Comparison of ENCODE assay signal across 8 cellular contexts in the genomic region with DNA sequence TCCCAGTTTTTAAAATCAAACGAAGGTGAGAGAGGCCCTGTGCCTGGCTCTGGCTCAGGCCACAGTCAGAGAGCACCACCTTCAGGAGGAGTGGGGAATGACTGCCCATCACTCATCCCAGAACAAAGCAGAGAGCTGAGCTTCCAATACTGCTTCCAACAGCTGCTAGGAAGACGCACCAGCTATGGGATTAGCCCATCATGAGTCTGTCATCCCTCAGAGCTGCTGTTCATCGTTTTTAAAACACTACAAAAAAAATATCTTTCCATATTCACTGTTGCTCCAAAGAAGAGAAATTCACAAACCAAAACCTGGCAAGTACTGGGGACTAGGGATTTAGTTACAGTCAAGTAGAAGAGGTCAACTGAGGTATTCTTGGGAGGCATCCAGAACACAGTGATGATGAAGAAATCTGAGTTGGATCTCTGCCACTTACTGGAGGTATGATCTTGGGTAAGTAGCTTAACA.
A peak's percentile ranks its signal among the peaks of the same experiment; 100 is the strongest.
DNase-seq lines count a peak whose midpoint lies in the region; ATAC-seq and TF ChIP-seq lines count a peak whose summit lies in the region.

No MANE protein-coding gene starts in this region.

- no peak overlapping the region for H3K4me3 Mint-ChIP-seq in activated naive CD4-positive, alpha-beta T cell treated with anti-CD3 and anti-CD28 coated beads, Interleukin-2, amount 10 ng/mL, durations not matched to agents 7 days and 5 days
- no peak overlapping the region for H3K4me3 Mint-ChIP-seq in osteocyte (ENCODE audit: unreplicated experiment)

- H3K27ac Mint-ChIP-seq in activated naive CD4-positive, alpha-beta T cell treated with anti-CD3 and anti-CD28 coated beads, Interleukin-2, amount 10 ng/mL, durations not matched to agents 7 days and 5 days, result no peak overlapping the region
- H3K27ac Mint-ChIP-seq in osteocyte (ENCODE audit: unreplicated experiment), result peak overlapping the region; percentile 62

- H3K27me3 Mint-ChIP-seq in activated naive CD4-positive, alpha-beta T cell treated with anti-CD3 and anti-CD28 coated beads, Interleukin-2, amount 10 ng/mL, durations not matched to agents 7 days and 5 days, result no peaks in the 10 kb centered on the region
- H3K27me3 Mint-ChIP-seq in osteocyte (ENCODE audit: unreplicated experiment), result no peaks in the 10 kb centered on the region

- H3K36me3 Mint-ChIP-seq in activated naive CD4-positive, alpha-beta T cell treated with anti-CD3 and anti-CD28 coated beads, Interleukin-2, amount 10 ng/mL, durations not matched to agents 7 days and 5 days, result peaks cover 43% of the 10 kb centered on the region
- peaks cover 2% of the 10 kb centered on the region for H3K36me3 Mint-ChIP-seq in osteocyte (ENCODE audit: unreplicated experiment)

- intact Hi-C loops in head of caudate nucleus (cut with DNase I), result loop anchor here (5.0 kb wide), 1 partner anchor 1110 kb away; the partner anchor contains the start of gene BRINP1

- CTCF ChIA-PET in activated naive CD4-positive, alpha-beta T cell treated with anti-CD3 and anti-CD28 coated beads, Interleukin-2, amount 10 ng/mL, durations not matched to agents 7 days and 5 days (lab: Charles Lee), result interaction anchor here (0.6 to 2.3 kb wide), 15 partner anchors 8 to 921 kb away, joined by 3 to 9 read pairs (median 3); no protein-coding TSS in a partner anchor

- H3K4me1 Mint-ChIP-seq in activated naive CD4-positive, alpha-beta T cell treated with anti-CD3 and anti-CD28 coated beads, Interleukin-2, amount 10 ng/mL, durations not matched to agents 7 days and 5 days, result peaks cover 6% of the 10 kb centered on the region
- H3K4me1 Mint-ChIP-seq in osteocyte (ENCODE audit: unreplicated experiment), result peaks cover 28% of the 10 kb centered on the region

- no peaks in the 10 kb centered on the region for H3K9me3 Mint-ChIP-seq in activated naive CD4-positive, alpha-beta T cell treated with anti-CD3 and anti-CD28 coated beads, Interleukin-2, amount 10 ng/mL, durations not matched to agents 7 days and 5 days
- H3K9me3 Mint-ChIP-seq in osteocyte (ENCODE audit: unreplicated experiment), result no peaks in the 10 kb centered on the region

- peak; percentile 62 for DNase-seq in activated CD8-positive, alpha-beta memory T cell treated with anti-CD3 and anti-CD28 coated beads for 24 hours
- no peak for DNase-seq in activated CD8-positive, alpha-beta memory T cell treated with anti-CD3 and anti-CD28 coated beads, Interleukin-2, amount 50 U/mL, for 4 hours
- peak; percentile 2 for DNase-seq in NCI-H345 treated with DMSO at 0.1 percent for 48 hours (lab: John Stamatoyannopoulos, UW; ENCODE audit: unreplicated experiment)
- DNase-seq in activated naive CD4-positive, alpha-beta T cell treated with anti-CD3 and anti-CD28 coated beads, Interleukin-2, amount 10 ng/mL, durations not matched to agents 7 days and 5 days, result peak; percentile 58
- DNase-seq in head of caudate nucleus, result peak; percentile 44 to 88 (median 73)
- DNase-seq in osteocyte (ENCODE audit: extremely low spot score, unreplicated experiment), result no peak

- peak; percentile 99 for TF ChIP-seq CTCF in osteocyte (IDR thresholded peaks at IDR 0.05)

- ATAC-seq in HG02885 (IDR thresholded peaks at IDR 0.05; ENCODE audit: poor library complexity, unreplicated experiment), result peak; percentile 77
- no peak for ATAC-seq in HG02840 (IDR thresholded peaks at IDR 0.05; ENCODE audit: low FRiP score, unreplicated experiment)

Comparison
In these comparisons a context has a peak if more than half of its experiments do, and no peak if none do; other contexts are left out.
1. DNase-seq: peak in activated CD8-positive, alpha-beta memory T cell treated with anti-CD3 and anti-CD28 coated beads for 24 hours (single experiment), NCI-H345 treated with DMSO at 0.1 percent for 48 hours (single experiment), activated naive CD4-positive, alpha-beta T cell treated with anti-CD3 and anti-CD28 coated beads, Interleukin-2, amount 10 ng/mL, durations not matched to agents 7 days and 5 days (single experiment) and head of caudate nucleus (42 of 42); none in activated CD8-positive, alpha-beta memory T cell treated with anti-CD3 and anti-CD28 coated beads, Interleukin-2, amount 50 U/mL, for 4 hours (single experiment) and osteocyte (single experiment).